Comparison of ENCODE assay signal across 21 cellular contexts in genomic region chr17:29061036-29061435, GRCh38. TPM values are rescaled to one million over a fixed set of nuclear protein-coding genes. Genes with fewer than 3 reads are reported as not detected.
DNase-seq lines count a peak whose midpoint lies in the region; ATAC-seq and TF ChIP-seq lines count a peak whose summit lies in the region.
"Had no signal": no experiment of that assay in that cellular context is flagged by ENCODE, and none has a peak within 500 bp of the region (broad histone marks: within the 10 kb centered on the region; RNA-seq: fewer than 3 reads in every experiment).

No MANE protein-coding gene starts in this region.

- ATAC-seq in T-cell (replicated peaks in 1 of 4) = no peak
- ATAC-seq: A549; pancreas; stimulated activated effector memory CD8-positive, alpha-beta T cell treated with anti-CD3 and anti-CD28 coated beads, Interleukin-12 subunit alpha, Interleukin-12 subunit beta, amount 100 ng/mL, for 72 hours had no signal

- peaks cover 16% of the 10 kb centered on the region for H3K4me1 Mint-ChIP-seq in mesothelial cell of epicardium
- no peaks in the 10 kb centered on the region for H3K4me1 Mint-ChIP-seq in T-cell

- H3K27me3 Mint-ChIP-seq in mesothelial cell of epicardium (ENCODE audit: low read depth) (peaks cover 28% of the 10 kb centered on the region), T-cell (no peaks in the 10 kb centered on the region)

- TF ChIP-seq CTCF in BE2C (IDR thresholded peaks at IDR 0.05; ENCODE audit: low read depth, low read length) (no peak), mesothelial cell of epicardium (IDR thresholded peaks at IDR 0.05; ENCODE audit: unreplicated experiment) (no peak)

- POLR2A ChIA-PET in T-cell (lab: Charles Lee) = no interaction called here
- POLR2A ChIA-PET in HEK293T (lab: Yijun Ruan, JAX) = no interaction called here

- CTCF ChIA-PET in T-cell (lab: Charles Lee) = no interaction called here
- CTCF ChIA-PET in HEK293T (lab: Yijun Ruan, JAX) = no interaction called here

- H3K9me3 Mint-ChIP-seq in mesothelial cell of epicardium = no peaks in the 10 kb centered on the region
- no peaks in the 10 kb centered on the region for H3K9me3 Mint-ChIP-seq in T-cell
- H3K9me3 Mint-ChIP-seq: stimulated activated effector memory CD8-positive, alpha-beta T cell treated with anti-CD3 and anti-CD28 coated beads, Interleukin-12 subunit alpha, Interleukin-12 subunit beta, amount 100 ng/mL, for 72 hours had no signal

- no peaks in the 10 kb centered on the region for H3K27me3 ChIP-seq in BE2C
- no peaks in the 10 kb centered on the region for H3K27me3 ChIP-seq in endocrine pancreas (ENCODE audit: control insufficient read depth, insufficient read depth, low read length)
- H3K27me3 ChIP-seq: pancreas, spleen, upper lobe of left lung had no signal

- H3K4me3 ChIP-seq in BE2C (ENCODE audit: low read depth, low read length) (no peak overlapping the region), endocrine pancreas (ENCODE audit: control insufficient read depth, insufficient read depth, low read length) (no peak overlapping the region)
- H3K4me3 ChIP-seq: A549, esophagus muscularis mucosa, pancreas, spleen, upper lobe of left lung had no signal

- H3K9me3 ChIP-seq in BE2C (no peaks in the 10 kb centered on the region), endocrine pancreas (ENCODE audit: control insufficient read depth, low read length) (no peaks in the 10 kb centered on the region)
- H3K9me3 ChIP-seq: A549, esophagus muscularis mucosa, pancreas, spleen, upper lobe of left lung had no signal

- H3K4me3 Mint-ChIP-seq in mesothelial cell of epicardium = no peak overlapping the region
- no peak overlapping the region for H3K4me3 Mint-ChIP-seq in T-cell
- H3K4me3 Mint-ChIP-seq: stimulated activated effector memory CD8-positive, alpha-beta T cell treated with anti-CD3 and anti-CD28 coated beads, Interleukin-12 subunit alpha, Interleukin-12 subunit beta, amount 100 ng/mL, for 72 hours had no signal

- H3K4me1 ChIP-seq in BE2C (peaks cover 23% of the 10 kb centered on the region), endocrine pancreas (ENCODE audit: control insufficient read depth, insufficient read depth, low read length) (no peaks in the 10 kb centered on the region)
- H3K4me1 ChIP-seq: upper lobe of left lung had no signal

- DNase-seq in BE2C = peak; percentile 73
- DNase-seq in SK-N-DZ (ENCODE audit: low spot score) = peak; percentile 84
- DNase-seq in mesothelial cell of epicardium (ENCODE audit: low spot score in 2 of 2, unreplicated experiment in 2 of 2) = no peak
- no peak for DNase-seq in T-cell
- no peak for DNase-seq in pons (ENCODE audit: low spot score)
- no peak for DNase-seq in HEK293T (ENCODE audit: extremely low spot score)
- DNase-seq in NCI-H1417 treated with DMSO at 0.1 percent for 48 hours (lab: John Stamatoyannopoulos, UW) = no peak
- DNase-seq: activated CD8-positive, alpha-beta memory T cell treated with anti-CD3 and anti-CD28 coated beads, Interleukin-2, amount 50 U/mL, for 4 hours; activated naive CD4-positive, alpha-beta T cell; GOT3; pancreas; spleen; upper lobe of left lung had no signal

- no peaks in the 10 kb centered on the region for H3K36me3 Mint-ChIP-seq in mesothelial cell of epicardium
- H3K36me3 Mint-ChIP-seq in T-cell = no peaks in the 10 kb centered on the region
- H3K36me3 Mint-ChIP-seq: stimulated activated effector memory CD8-positive, alpha-beta T cell treated with anti-CD3 and anti-CD28 coated beads, Interleukin-12 subunit alpha, Interleukin-12 subunit beta, amount 100 ng/mL, for 72 hours had no signal

- H3K9ac ChIP-seq in endocrine pancreas (ENCODE audit: control insufficient read depth, insufficient read depth, low read length) = peak overlapping the region; percentile 48

- H3K36me3 ChIP-seq in BE2C (no peaks in the 10 kb centered on the region), endocrine pancreas (ENCODE audit: control insufficient read depth, insufficient read depth, low read length) (no peaks in the 10 kb centered on the region)
- H3K36me3 ChIP-seq: esophagus muscularis mucosa, pancreas, spleen, upper lobe of left lung had no signal

- peak overlapping the region; percentile 68 for H3K27ac Mint-ChIP-seq in mesothelial cell of epicardium
- H3K27ac Mint-ChIP-seq in T-cell = no peak overlapping the region
- H3K27ac Mint-ChIP-seq: stimulated activated effector memory CD8-positive, alpha-beta T cell treated with anti-CD3 and anti-CD28 coated beads, Interleukin-12 subunit alpha, Interleukin-12 subunit beta, amount 100 ng/mL, for 72 hours had no signal

TF ChIP-seq in HEK293T, 16 proteins besides CTCF, POLR2A, EP300 and RAD21:
- TF ChIP-seq ELF4 (IDR thresholded peaks at IDR 0.05) (no peak), SP1 (IDR thresholded peaks at IDR 0.05) (no peak), HDGF (IDR thresholded peaks at IDR 0.05; ENCODE audit: borderline replicate concordance) (no peak), FOXK2 (IDR thresholded peaks at IDR 0.05) (no peak)

RNA-seq across cellular contexts. Expression of gene PIPOX, which starts 18.1 kb away (rescaled TPM):
- polyA plus RNA-seq in BE2C (2012; ENCODE audit: insufficient read depth, insufficient read length, low read depth) = 7.8 TPM
- 4.8 and 5.6 TPM in 2 replicates for polyA plus RNA-seq in SK-N-DZ (2014; cell fraction: cytosol; rRNA removed)
- polyA plus RNA-seq in SK-N-DZ (2014; cell fraction: nucleus; rRNA removed) = 1.5 and 2.1 TPM in 2 replicates
- total RNA-seq in mesothelial cell of epicardium (4.1 to 5.0 TPM (median 4.4 TPM) in 3 replicates), T-cell (1 to 10 TPM; 2.4 to 5.7 (median 4.6) TPM)
- polyA plus RNA-seq: keratinocyte had no signal

RNA-seq across cellular contexts. Expression of gene SEZ6, which starts 55.2 kb away (rescaled TPM):
- 74.4 TPM for polyA plus RNA-seq in BE2C (2012; ENCODE audit: insufficient read depth, insufficient read length, low read depth)
- polyA plus RNA-seq in SK-N-DZ (2014; cell fraction: cytosol; rRNA removed) = 44.5 and 49.2 TPM in 2 replicates
- 68.2 and 82.4 TPM in 2 replicates for polyA plus RNA-seq in SK-N-DZ (2014; cell fraction: nucleus; rRNA removed)
- total RNA-seq in mesothelial cell of epicardium (not detected in 3 replicates), T-cell (1 to 10 TPM in 1 of 5 donors, under 1 TPM in 1, not detected in 3; 0.49 to 1.6 TPM)
- total RNA-seq: dermis microvascular lymphatic vessel endothelial cell; mucosa of gallbladder; T-helper 2 cell treated with Interferon-gamma antibody and Interleukin-4, amounts not matched to agents 100 ng/mL and 5 ng/mL, for 36 hours had no signal
- polyA plus RNA-seq: A549, keratinocyte, spleen had no signal

Comparison
In these comparisons a context has a peak if more than half of its experiments do, and no peak if none do; other contexts are left out.
1. DNase-seq: peak in BE2C (single experiment) and SK-N-DZ (single experiment); none in mesothelial cell of epicardium (0 of 2), T-cell (0 of 34), pons (single experiment), HEK293T (single experiment) and NCI-H1417 treated with DMSO at 0.1 percent for 48 hours (single experiment).